ENCODE assay signal across 1 cellular context in the genomic region with DNA sequence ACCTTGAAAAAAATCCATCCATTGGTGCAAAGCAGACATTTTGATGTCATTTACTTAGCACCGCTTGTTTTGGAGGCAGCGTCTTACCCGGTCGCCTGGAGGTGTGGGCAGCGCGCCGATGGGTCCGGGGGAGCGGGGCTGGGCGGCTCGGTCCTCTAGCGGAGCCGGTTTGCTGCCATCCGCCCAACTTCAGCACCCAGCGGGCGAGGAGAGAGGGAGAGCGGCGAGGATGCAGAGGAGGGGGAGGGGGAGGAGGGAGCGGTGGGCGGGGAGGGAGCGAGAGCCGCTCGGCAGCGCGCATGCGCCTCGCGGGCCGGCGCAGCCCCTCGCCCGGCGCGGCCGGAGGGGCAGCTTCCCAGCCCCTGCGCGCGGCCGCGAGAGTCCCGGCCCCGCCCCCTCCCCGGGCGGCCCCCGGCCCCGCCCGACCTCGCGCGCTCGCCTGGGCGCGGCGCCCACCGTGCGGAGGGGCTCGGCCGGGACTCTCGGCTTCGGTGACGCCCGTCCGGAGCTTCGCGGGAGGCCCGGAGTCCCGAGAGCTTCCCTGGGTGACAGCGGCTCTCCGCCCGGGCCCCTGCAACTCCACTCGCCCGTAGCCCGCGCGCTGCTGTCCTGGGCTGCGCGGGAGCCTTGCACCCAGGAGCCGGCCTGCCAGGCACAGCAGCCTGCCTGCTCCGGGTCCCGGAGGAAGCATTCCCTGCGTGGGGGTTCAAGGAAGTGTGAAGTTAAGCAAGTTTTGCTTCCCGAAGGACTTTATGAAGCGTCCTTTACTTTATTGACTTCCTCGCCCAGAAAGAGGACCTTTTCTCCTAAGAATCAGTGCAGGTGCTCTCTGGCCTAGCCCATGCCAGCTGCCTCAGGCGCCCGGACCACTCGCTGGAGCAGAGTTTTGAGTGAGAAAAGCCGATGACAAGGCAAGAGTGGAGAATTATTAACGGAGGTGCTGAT.
A peak's percentile ranks its signal among the peaks of the same experiment; 100 is the strongest.
TF ChIP-seq lines count a peak whose summit lies in the region.

A gene with protein sequence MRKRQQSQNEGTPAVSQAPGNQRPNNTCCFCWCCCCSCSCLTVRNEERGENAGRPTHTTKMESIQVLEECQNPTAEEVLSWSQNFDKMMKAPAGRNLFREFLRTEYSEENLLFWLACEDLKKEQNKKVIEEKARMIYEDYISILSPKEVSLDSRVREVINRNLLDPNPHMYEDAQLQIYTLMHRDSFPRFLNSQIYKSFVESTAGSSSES (minus strand): TSS at position 246 of the 945 bp plus-strand sequence. CDS start 87,264 bp downstream, outside the sequence.

TF ChIP-seq in HepG2, 621 proteins besides CTCF, POLR2A, EP300 and RAD21 (continued from another document and continues in another):
- TF ChIP-seq ZNF280B (CRISPR knock-in tag; IDR thresholded peaks at IDR 0.05; ENCODE audit: borderline replicate concordance): no peak
- TF ChIP-seq ZSCAN29 (CRISPR knock-in tag; conservative IDR thresholded peaks at IDR 0.05): no peak
- TF ChIP-seq GABPA (IDR thresholded peaks at IDR 0.05; ENCODE audit: low read depth, low read length): no peak
- TF ChIP-seq GABPA (CRISPR knock-in tag; IDR thresholded peaks at IDR 0.05; ENCODE audit: low read depth): no peak
- no peak for TF ChIP-seq FIP1L1 (IDR thresholded peaks at IDR 0.05; ENCODE audit: borderline replicate concordance, insufficient read depth, low read depth, low read length)
- TF ChIP-seq NFIB (CRISPR knock-in tag; IDR thresholded peaks at IDR 0.05; ENCODE audit: borderline replicate concordance): no peak
- TF ChIP-seq ZNF274 (CRISPR knock-in tag; IDR thresholded peaks at IDR 0.05): peak; percentile 36; the same call in 1 of the 2 replicates
- peak in 1 of 2 experiments; percentile 52; a peak in 2 of 4 replicates for TF ChIP-seq REST (IDR thresholded peaks at IDR 0.05; ENCODE audit: borderline replicate concordance in 1 of 2, low read depth in 1 of 2, low read length in 2 of 2)
- TF ChIP-seq, protein P1, sequence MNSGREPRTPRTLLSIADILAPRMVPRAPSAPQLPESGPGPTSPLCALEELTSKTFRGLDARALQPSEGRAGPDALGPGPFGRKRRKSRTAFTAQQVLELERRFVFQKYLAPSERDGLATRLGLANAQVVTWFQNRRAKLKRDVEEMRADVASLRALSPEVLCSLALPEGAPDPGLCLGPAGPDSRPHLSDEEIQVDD (CRISPR knock-in tag; IDR thresholded peaks at IDR 0.05; ENCODE audit: borderline replicate concordance): no peak
- TF ChIP-seq STAG1 (CRISPR knock-in tag; IDR thresholded peaks at IDR 0.05): no peak
- TF ChIP-seq NCOR1 (IDR thresholded peaks at IDR 0.05; ENCODE audit: borderline replicate concordance, low read length): no peak
- TF ChIP-seq, protein P2, sequence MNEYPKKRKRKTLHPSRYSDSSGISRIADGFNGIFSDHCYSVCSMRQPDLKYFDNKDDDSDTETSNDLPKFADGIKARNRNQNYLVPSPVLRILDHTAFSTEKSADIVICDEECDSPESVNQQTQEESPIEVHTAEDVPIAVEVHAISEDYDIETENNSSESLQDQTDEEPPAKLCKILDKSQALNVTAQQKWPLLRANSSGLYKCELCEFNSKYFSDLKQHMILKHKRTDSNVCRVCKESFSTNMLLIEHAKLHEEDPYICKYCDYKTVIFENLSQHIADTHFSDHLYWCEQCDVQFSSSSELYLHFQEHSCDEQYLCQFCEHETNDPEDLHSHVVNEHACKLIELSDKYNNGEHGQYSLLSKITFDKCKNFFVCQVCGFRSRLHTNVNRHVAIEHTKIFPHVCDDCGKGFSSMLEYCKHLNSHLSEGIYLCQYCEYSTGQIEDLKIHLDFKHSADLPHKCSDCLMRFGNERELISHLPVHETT (CRISPR knock-in tag; conservative IDR thresholded peaks at IDR 0.05): no peak
- no peak for TF ChIP-seq GFI1 (CRISPR knock-in tag; IDR thresholded peaks at IDR 0.05; ENCODE audit: borderline replicate concordance)
- peak; percentile 55; the same call in 1 of the 2 replicates for TF ChIP-seq SALL2 (CRISPR knock-in tag; IDR thresholded peaks at IDR 0.05)
- TF ChIP-seq, protein P3, sequence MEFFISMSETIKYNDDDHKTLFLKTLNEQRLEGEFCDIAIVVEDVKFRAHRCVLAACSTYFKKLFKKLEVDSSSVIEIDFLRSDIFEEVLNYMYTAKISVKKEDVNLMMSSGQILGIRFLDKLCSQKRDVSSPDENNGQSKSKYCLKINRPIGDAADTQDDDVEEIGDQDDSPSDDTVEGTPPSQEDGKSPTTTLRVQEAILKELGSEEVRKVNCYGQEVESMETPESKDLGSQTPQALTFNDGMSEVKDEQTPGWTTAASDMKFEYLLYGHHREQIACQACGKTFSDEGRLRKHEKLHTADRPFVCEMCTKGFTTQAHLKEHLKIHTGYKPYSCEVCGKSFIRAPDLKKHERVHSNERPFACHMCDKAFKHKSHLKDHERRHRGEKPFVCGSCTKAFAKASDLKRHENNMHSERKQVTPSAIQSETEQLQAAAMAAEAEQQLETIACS (CRISPR knock-in tag; IDR thresholded peaks at IDR 0.05): 0 out of 2 replicates have a peak, but pooled peaks have one; percentile 41
- 0 out of 2 replicates have a peak, but pooled peaks have one; percentile 9 for TF ChIP-seq ZNF263 (CRISPR knock-in tag; IDR thresholded peaks at IDR 0.05)
- no peak for TF ChIP-seq ZNF44 (CRISPR knock-in tag; IDR thresholded peaks at IDR 0.05)
- TF ChIP-seq ZBTB38 (CRISPR knock-in tag; IDR thresholded peaks at IDR 0.05): no peak
- no peak for TF ChIP-seq SAP130 (CRISPR knock-in tag; IDR thresholded peaks at IDR 0.05; ENCODE audit: low read depth)
- TF ChIP-seq TBX2 (CRISPR knock-in tag; IDR thresholded peaks at IDR 0.05; ENCODE audit: borderline replicate concordance): 0 out of 2 replicates have a peak, but pooled peaks have one; percentile 10
- TF ChIP-seq, protein P4, sequence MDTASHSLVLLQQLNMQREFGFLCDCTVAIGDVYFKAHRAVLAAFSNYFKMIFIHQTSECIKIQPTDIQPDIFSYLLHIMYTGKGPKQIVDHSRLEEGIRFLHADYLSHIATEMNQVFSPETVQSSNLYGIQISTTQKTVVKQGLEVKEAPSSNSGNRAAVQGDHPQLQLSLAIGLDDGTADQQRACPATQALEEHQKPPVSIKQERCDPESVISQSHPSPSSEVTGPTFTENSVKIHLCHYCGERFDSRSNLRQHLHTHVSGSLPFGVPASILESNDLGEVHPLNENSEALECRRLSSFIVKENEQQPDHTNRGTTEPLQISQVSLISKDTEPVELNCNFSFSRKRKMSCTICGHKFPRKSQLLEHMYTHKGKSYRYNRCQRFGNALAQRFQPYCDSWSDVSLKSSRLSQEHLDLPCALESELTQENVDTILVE (CRISPR knock-in tag; IDR thresholded peaks at IDR 0.05): no peak
- TF ChIP-seq EZH2 (conservative IDR thresholded peaks at IDR 0.05; ENCODE audit: low read depth, low read length): no peak; the same call in 1 of the 2 replicates
- TF ChIP-seq, protein P5, sequence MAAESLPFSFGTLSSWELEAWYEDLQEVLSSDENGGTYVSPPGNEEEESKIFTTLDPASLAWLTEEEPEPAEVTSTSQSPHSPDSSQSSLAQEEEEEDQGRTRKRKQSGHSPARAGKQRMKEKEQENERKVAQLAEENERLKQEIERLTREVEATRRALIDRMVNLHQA (CRISPR knock-in tag; IDR thresholded peaks at IDR 0.05): no peak
- TF ChIP-seq NFIC (IDR thresholded peaks at IDR 0.05; ENCODE audit: low read length): no peak
- peak; percentile 14 for TF ChIP-seq HNRNPLL (IDR thresholded peaks at IDR 0.05; ENCODE audit: low read depth, low read length, poor library complexity, severe bottlenecking)
- 0 out of 2 replicates have a peak, but pooled peaks have one; percentile 14 for TF ChIP-seq ZNF556 (CRISPR knock-in tag; IDR thresholded peaks at IDR 0.05; ENCODE audit: borderline replicate concordance)
- TF ChIP-seq ZNF281 (CRISPR knock-in tag; IDR thresholded peaks at IDR 0.05; ENCODE audit: borderline replicate concordance): peak; percentile 27; the same call in 1 of the 2 replicates
- 0 out of 2 replicates have a peak, but pooled peaks have one; percentile 34 for TF ChIP-seq ZNF605 (CRISPR knock-in tag; IDR thresholded peaks at IDR 0.05)
- TF ChIP-seq GABPB1 (CRISPR knock-in tag; IDR thresholded peaks at IDR 0.05): peak; percentile 42; the same call in 1 of the 2 replicates
- TF ChIP-seq ZBTB7A (CRISPR knock-in tag; IDR thresholded peaks at IDR 0.05): no peak
- TF ChIP-seq ZNF710 (CRISPR knock-in tag; IDR thresholded peaks at IDR 0.05; ENCODE audit: borderline replicate concordance): no peak
- no peak for TF ChIP-seq NPAS2 (CRISPR knock-in tag; IDR thresholded peaks at IDR 0.05; ENCODE audit: borderline replicate concordance)
- no peak for TF ChIP-seq HDAC6 (IDR thresholded peaks at IDR 0.05; ENCODE audit: low read depth, low read length)
- no peak for TF ChIP-seq ZNF431 (CRISPR knock-in tag; IDR thresholded peaks at IDR 0.05; ENCODE audit: borderline replicate concordance, low read depth)
- TF ChIP-seq ZNF790 (CRISPR knock-in tag; IDR thresholded peaks at IDR 0.05; ENCODE audit: borderline replicate concordance): no peak
- no peak for TF ChIP-seq SRF (IDR thresholded peaks at IDR 0.05; ENCODE audit: low read depth, low read length)
- 0 out of 2 replicates have a peak, but pooled peaks have one; percentile 43 for TF ChIP-seq EED (CRISPR knock-in tag; IDR thresholded peaks at IDR 0.05)
- TF ChIP-seq PHF8 (CRISPR knock-in tag; IDR thresholded peaks at IDR 0.05): peak; percentile 1; the same call in 1 of the 2 replicates
